In genomic region chr20:57400821-57401564, GRCh38 we compare ENCODE assay signal across 12 cellular contexts. TPM values are rescaled to one million over a fixed set of nuclear protein-coding genes. Genes with fewer than 3 reads are reported as not detected.
A peak's percentile ranks its signal among the peaks of the same experiment; 100 is the strongest.
DNase-seq lines count a peak whose midpoint lies in the region; ATAC-seq, FAIRE-seq and TF ChIP-seq lines count a peak whose summit lies in the region.
"Had no signal": no experiment of that assay in that cellular context is flagged by ENCODE, and none has a peak within 500 bp of the region (broad histone marks: within the 10 kb centered on the region; RNA-seq: fewer than 3 reads in every experiment).

No MANE protein-coding gene starts in this region.

- TF ChIP-seq CTCF in Peyer's patch (IDR thresholded peaks at IDR 0.05), result no peak
- TF ChIP-seq CTCF in kidney (IDR thresholded peaks at IDR 0.05; ENCODE audit: borderline replicate concordance, extremely low read depth, insufficient read depth), result no peak

- TF ChIP-seq POLR2A in Peyer's patch (IDR thresholded peaks at IDR 0.05), result no peak

- H3K4me2 ChIP-seq in BLaER1, result peak overlapping the region; percentile 99

- H3K4me1 ChIP-seq in BLaER1, result peaks cover 100% of the 10 kb centered on the region
- peaks cover 4 to 50% (median 45%) of the 10 kb centered on the region in 4 donors for H3K4me1 ChIP-seq in Peyer's patch
- peaks cover 17 to 37% of the 10 kb centered on the region in 2 donors for H3K4me1 ChIP-seq in kidney (ENCODE audit: control insufficient read depth in 1 of 2, insufficient read depth in 1 of 2, low read depth in 1 of 2, low read length in 2 of 2)

- intact Hi-C loops in kidney (cut with DNase I), result no loop called here

- no peak for FAIRE-seq in kidney (lab: Jason Lieb, UNC)

- ATAC-seq in GM18907 (IDR thresholded peaks at IDR 0.05; ENCODE audit: unreplicated experiment), result peak; percentile 36
- no peak for ATAC-seq in GM18517 (IDR thresholded peaks at IDR 0.05; ENCODE audit: unreplicated experiment)
- ATAC-seq in GM18858 (IDR thresholded peaks at IDR 0.05; ENCODE audit: unreplicated experiment), result no peak

- no peaks in the 10 kb centered on the region for H3K9me3 ChIP-seq in BLaER1
- no peaks in the 10 kb centered on the region for H3K9me3 ChIP-seq in Peyer's patch
- H3K9me3 ChIP-seq in kidney (ENCODE audit: control insufficient read depth in 1 of 2, low read length in 2 of 2), result no peaks in the 10 kb centered on the region

- H3K27me3 ChIP-seq in BLaER1 (no peaks in the 10 kb centered on the region), Peyer's patch (no peaks in the 10 kb centered on the region)

- H3K4me3 ChIP-seq in BLaER1 (peak overlapping the region; percentile 55), Peyer's patch (peak overlapping the region in 1 of 4 donors; percentile 14), kidney (ENCODE audit: low read length in 2 of 2) (no peak overlapping the region)

- peak overlapping the region; percentile 96 for H3K27ac ChIP-seq in BLaER1
- peak overlapping the region in 1 of 4 donors; percentile 98 for H3K27ac ChIP-seq in Peyer's patch
- peak overlapping the region in 1 of 2 donors; percentile 22 for H3K27ac ChIP-seq in kidney (ENCODE audit: low read depth in 2 of 2, low read length in 2 of 2)
- H3K27ac ChIP-seq: VCaP had no signal

- peak in 2 of 3 donors; percentile 87 to 88 for DNase-seq in Peyer's patch
- DNase-seq in kidney, result peak; percentile 72
- no peak for DNase-seq in stimulated activated CD4-positive, alpha-beta T cell treated with anti-CD3 and anti-CD28 coated beads, Interleukin-1b, Interleukin-23, amount 100 ng/mL, for 48 hours
- no peak for DNase-seq in C1 segment of cervical spinal cord (lab: John Stamatoyannopoulos, UW)
- DNase-seq: Calu3, NCI-H446 treated with DMSO at 0.1 percent for 48 hours, occipital lobe had no signal

- peaks cover 73% of the 10 kb centered on the region for H3K36me3 ChIP-seq in BLaER1
- peaks cover 0 to 40% (median 0%) of the 10 kb centered on the region in 3 donors for H3K36me3 ChIP-seq in Peyer's patch
- H3K36me3 ChIP-seq in kidney (ENCODE audit: control insufficient read depth in 1 of 2, insufficient read depth in 2 of 2, low read length in 2 of 2), result peaks cover 0 to 11% of the 10 kb centered on the region in 2 donors

- peaks cover 100% of the 10 kb centered on the region for H4K20me1 ChIP-seq in BLaER1

- peak overlapping the region; percentile 97 for H3K9ac ChIP-seq in BLaER1
- H3K9ac ChIP-seq in kidney (ENCODE audit: low read length in 2 of 2), result peak overlapping the region in 1 of 2 donors; percentile 3

RNA-seq across cellular contexts. Expression of gene RBM38, which starts 9.8 kb away (rescaled TPM):
- total RNA-seq in Peyer's patch, result 10 to 100 TPM in 3 of 4 donors, 1 to 10 TPM in 1; 9.6 to 15.5 (median 12.8) TPM
- total RNA-seq in kidney, result 16.8 TPM
- 18.0 TPM for polyA plus RNA-seq in kidney (ENCODE audit: insufficient read depth, low read depth, low replicate concordance)

RNA-seq across cellular contexts. Expression of gene RAE1, which starts 49.9 kb away (rescaled TPM):
- total RNA-seq in Peyer's patch (10 to 100 TPM; 21.5 to 38.9 (median 33.3) TPM), kidney (19.5 TPM)
- 26.3 TPM for polyA plus RNA-seq in kidney (ENCODE audit: insufficient read depth, low read depth, low replicate concordance)

Comparison
In these comparisons a context has a peak if more than half of its experiments do, and no peak if none do; other contexts are left out.
1. DNase-seq: peak in Peyer's patch (2 of 3) and kidney (single experiment); none in stimulated activated CD4-positive, alpha-beta T cell treated with anti-CD3 and anti-CD28 coated beads, Interleukin-1b, Interleukin-23, amount 100 ng/mL, for 48 hours (single experiment) and C1 segment of cervical spinal cord (0 of 14).